In the genomic region with DNA sequence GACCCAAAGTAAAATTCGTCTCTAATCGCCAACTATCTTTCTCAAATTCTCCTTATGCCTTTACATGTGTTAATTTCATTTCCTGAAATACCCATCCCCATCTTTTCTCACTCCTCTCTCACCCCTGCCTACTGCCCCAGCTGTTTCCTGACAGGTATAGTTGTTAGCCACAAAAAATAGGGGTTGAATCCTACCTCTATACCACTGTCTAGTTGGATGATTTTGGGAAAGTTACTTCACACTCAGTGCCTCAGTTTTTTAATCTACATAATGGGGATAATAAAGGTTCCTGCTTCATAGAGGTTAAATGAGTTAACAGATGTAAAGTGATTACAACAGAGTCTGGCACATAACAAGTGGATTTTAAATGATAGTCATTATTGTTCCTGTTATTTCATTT, we compare ENCODE assay signal across 23 cellular contexts.
DNase-seq lines count a peak whose midpoint lies in the region; ATAC-seq, FAIRE-seq and TF ChIP-seq lines count a peak whose summit lies in the region.
"Had no signal": no experiment of that assay in that cellular context is flagged by ENCODE, and none has a peak within 500 bp of the region (broad histone marks: within the 10 kb centered on the region; RNA-seq: fewer than 3 reads in every experiment).

No MANE protein-coding gene starts in this region.

- H3K4me1 Mint-ChIP-seq in activated CD8-positive, alpha-beta memory T cell treated with anti-CD3 and anti-CD28 coated beads, Interleukin-2, amount 10 ng/mL, durations not matched to agents 7 days and 5 days = peaks cover 65% of the 10 kb centered on the region
- peaks cover 86% of the 10 kb centered on the region for H3K4me1 Mint-ChIP-seq in activated naive CD8-positive, alpha-beta T cell (ENCODE audit: low read depth)
- peaks cover 49 to 95% (median 91%) of the 10 kb centered on the region in 7 donors for H3K4me1 Mint-ChIP-seq in naive thymus-derived CD4-positive, alpha-beta T cell

- intact Hi-C loops in naive thymus-derived CD4-positive, alpha-beta T cell (cut with micrococcal nuclease) = loop anchor here in 1 of 2 donors (1.0 kb wide), 1 partner anchor 9 kb away; no protein-coding TSS in a partner anchor

- peak overlapping the region; percentile 14 for H3K4me3 Mint-ChIP-seq in activated CD8-positive, alpha-beta memory T cell treated with anti-CD3 and anti-CD28 coated beads, Interleukin-2, amount 10 ng/mL, durations not matched to agents 7 days and 5 days
- peak overlapping the region; percentile 63 for H3K4me3 Mint-ChIP-seq in activated naive CD8-positive, alpha-beta T cell
- peak overlapping the region; percentile 1 to 85 (median 60) for H3K4me3 Mint-ChIP-seq in naive thymus-derived CD4-positive, alpha-beta T cell
- H3K4me3 Mint-ChIP-seq: H9 had no signal

- CTCF ChIA-PET in activated CD8-positive, alpha-beta memory T cell treated with anti-CD3 and anti-CD28 coated beads, Interleukin-2, amount 10 ng/mL, durations not matched to agents 7 days and 5 days (lab: Charles Lee) = interaction anchor here (1.4 to 2.9 kb wide), 3 partner anchors 15 to 295 kb away, joined by 3 to 12 read pairs (median 4); no protein-coding TSS in a partner anchor
- CTCF ChIA-PET in naive thymus-derived CD4-positive, alpha-beta T cell (lab: Charles Lee) = interaction anchor here (0.6 to 1.3 kb wide), 3 partner anchors 11 to 1232 kb away, joined by 3 to 5 read pairs (median 3); no protein-coding TSS in a partner anchor

- peak; percentile 21 for FAIRE-seq in GM12892 (lab: Jason Lieb, UNC)
- FAIRE-seq: G401.6 had no signal

- no peak for ATAC-seq in activated CD8-positive, alpha-beta memory T cell treated with anti-CD3 and anti-CD28 coated beads, Interleukin-2, amount 10 ng/mL, durations not matched to agents 7 days and 5 days
- no peak for ATAC-seq in naive thymus-derived CD4-positive, alpha-beta T cell
- ATAC-seq in GM19452 (IDR thresholded peaks at IDR 0.05; ENCODE audit: unreplicated experiment) = no peak
- ATAC-seq: left cardiac atrium, Panc1 had no signal

- POLR2A ChIA-PET in naive thymus-derived CD4-positive, alpha-beta T cell (lab: Charles Lee) = interaction anchor here (0.7 to 9.9 kb wide), 4 partner anchors 9 to 27 kb away, joined by 4 to 99 read pairs (median 5); no protein-coding TSS in a partner anchor

- peak overlapping the region; percentile 52 for H3K27ac ChIP-seq in naive thymus-derived CD4-positive, alpha-beta T cell (ENCODE audit: low read depth, low read length)
- H3K27ac ChIP-seq: epithelial cell of prostate, sigmoid colon, tibial nerve had no signal

- DNase-seq in activated CD8-positive, alpha-beta memory T cell treated with anti-CD3 and anti-CD28 coated beads, Interleukin-2, amount 10 ng/mL, durations not matched to agents 7 days and 5 days = no peak
- no peak for DNase-seq in activated CD8-positive, alpha-beta memory T cell treated with anti-CD3 and anti-CD28 coated beads, Interleukin-2, amount 50 U/mL, for 4 hours
- DNase-seq in GM12892 (ENCODE audit: insufficient read length) (no peak), Ammon's horn (ENCODE audit: low spot score) (no peak), AG08396 (ENCODE audit: low spot score) (no peak)
- DNase-seq in naive thymus-derived CD4-positive, alpha-beta T cell = no peak
- DNase-seq: activated naive CD4-positive, alpha-beta T cell treated with anti-CD3 and anti-CD28 coated beads, Interleukin-2, amount 50 U/mL, for 16 hours; C1 segment of cervical spinal cord; DMS53; H9; left cardiac atrium; mammary epithelial cell; NCI-H510A; NK-92 treated with Interleukin-12 subunit alpha and Interleukin-12 subunit beta, amount 100 ng/mL, for 24 hours; SHP77 treated with DMSO at 0.1 percent for 48 hours; sigmoid colon; SW 1271 had no signal

- no peak overlapping the region for H3K4me3 ChIP-seq in naive thymus-derived CD4-positive, alpha-beta T cell (ENCODE audit: low read length)
- H3K4me3 ChIP-seq: sigmoid colon, tibial nerve had no signal

- no peaks in the 10 kb centered on the region for H3K27me3 Mint-ChIP-seq in activated CD8-positive, alpha-beta memory T cell treated with anti-CD3 and anti-CD28 coated beads, Interleukin-2, amount 10 ng/mL, durations not matched to agents 7 days and 5 days
- H3K27me3 Mint-ChIP-seq in activated naive CD8-positive, alpha-beta T cell = no peaks in the 10 kb centered on the region
- no peaks in the 10 kb centered on the region for H3K27me3 Mint-ChIP-seq in naive thymus-derived CD4-positive, alpha-beta T cell

- H3K36me3 ChIP-seq in naive thymus-derived CD4-positive, alpha-beta T cell (ENCODE audit: control insufficient read depth in 2 of 3, insufficient read depth in 3 of 3, low read length in 3 of 3) = no peaks in the 10 kb centered on the region
- H3K36me3 ChIP-seq: sigmoid colon, tibial nerve had no signal

- H3K36me3 Mint-ChIP-seq in activated CD8-positive, alpha-beta memory T cell treated with anti-CD3 and anti-CD28 coated beads, Interleukin-2, amount 10 ng/mL, durations not matched to agents 7 days and 5 days = peaks cover 13% of the 10 kb centered on the region
- H3K36me3 Mint-ChIP-seq in activated naive CD8-positive, alpha-beta T cell = peaks cover 8% of the 10 kb centered on the region
- H3K36me3 Mint-ChIP-seq in naive thymus-derived CD4-positive, alpha-beta T cell = peaks cover 4 to 32% (median 11%) of the 10 kb centered on the region in 5 donors

- H3K9me3 Mint-ChIP-seq in activated CD8-positive, alpha-beta memory T cell treated with anti-CD3 and anti-CD28 coated beads, Interleukin-2, amount 10 ng/mL, durations not matched to agents 7 days and 5 days (ENCODE audit: low read depth) = no peaks in the 10 kb centered on the region
- peaks cover 4% of the 10 kb centered on the region for H3K9me3 Mint-ChIP-seq in activated naive CD8-positive, alpha-beta T cell (ENCODE audit: low read depth)
- H3K9me3 Mint-ChIP-seq in naive thymus-derived CD4-positive, alpha-beta T cell = peaks cover 0 to 17% (median 5%) of the 10 kb centered on the region in 11 donors
- H3K9me3 Mint-ChIP-seq: H9 had no signal

- H3K27me3 ChIP-seq in naive thymus-derived CD4-positive, alpha-beta T cell (ENCODE audit: control insufficient read depth in 2 of 2, insufficient read depth in 2 of 2, low read length in 2 of 2) = no peaks in the 10 kb centered on the region
- H3K27me3 ChIP-seq: sigmoid colon, tibial nerve had no signal

- H3K27ac Mint-ChIP-seq in activated CD8-positive, alpha-beta memory T cell treated with anti-CD3 and anti-CD28 coated beads, Interleukin-2, amount 10 ng/mL, durations not matched to agents 7 days and 5 days = peak overlapping the region; percentile 20
- peak overlapping the region; percentile 67 for H3K27ac Mint-ChIP-seq in activated naive CD8-positive, alpha-beta T cell
- H3K27ac Mint-ChIP-seq in naive thymus-derived CD4-positive, alpha-beta T cell = peak overlapping the region; percentile 65 to 94 (median 84)
- H3K27ac Mint-ChIP-seq: H9 had no signal

- H3K4me1 ChIP-seq in naive thymus-derived CD4-positive, alpha-beta T cell (ENCODE audit: control insufficient read depth in 2 of 2, insufficient read depth in 2 of 2, low read length in 2 of 2) = peaks cover 33 to 50% of the 10 kb centered on the region in 2 donors

- no peaks in the 10 kb centered on the region for H3K9me3 ChIP-seq in naive thymus-derived CD4-positive, alpha-beta T cell (ENCODE audit: control insufficient read depth in 2 of 3, low read length in 3 of 3)
- H3K9me3 ChIP-seq: sigmoid colon had no signal

- no peak for TF ChIP-seq POLR2A in GM12892 (IDR thresholded peaks at IDR 0.05; ENCODE audit: low read depth, low read length)

Comparison
In these comparisons a context has a peak if more than half of its experiments do, and no peak if none do; other contexts are left out.
1. H3K27ac Mint-ChIP-seq: peak in every context shown above with its lines; median percentile 84 in naive thymus-derived CD4-positive, alpha-beta T cell; 67 in activated naive CD8-positive, alpha-beta T cell; 20 in activated CD8-positive, alpha-beta memory T cell treated with anti-CD3 and anti-CD28 coated beads, Interleukin-2, amount 10 ng/mL, durations not matched to agents 7 days and 5 days.